In the genomic region with DNA sequence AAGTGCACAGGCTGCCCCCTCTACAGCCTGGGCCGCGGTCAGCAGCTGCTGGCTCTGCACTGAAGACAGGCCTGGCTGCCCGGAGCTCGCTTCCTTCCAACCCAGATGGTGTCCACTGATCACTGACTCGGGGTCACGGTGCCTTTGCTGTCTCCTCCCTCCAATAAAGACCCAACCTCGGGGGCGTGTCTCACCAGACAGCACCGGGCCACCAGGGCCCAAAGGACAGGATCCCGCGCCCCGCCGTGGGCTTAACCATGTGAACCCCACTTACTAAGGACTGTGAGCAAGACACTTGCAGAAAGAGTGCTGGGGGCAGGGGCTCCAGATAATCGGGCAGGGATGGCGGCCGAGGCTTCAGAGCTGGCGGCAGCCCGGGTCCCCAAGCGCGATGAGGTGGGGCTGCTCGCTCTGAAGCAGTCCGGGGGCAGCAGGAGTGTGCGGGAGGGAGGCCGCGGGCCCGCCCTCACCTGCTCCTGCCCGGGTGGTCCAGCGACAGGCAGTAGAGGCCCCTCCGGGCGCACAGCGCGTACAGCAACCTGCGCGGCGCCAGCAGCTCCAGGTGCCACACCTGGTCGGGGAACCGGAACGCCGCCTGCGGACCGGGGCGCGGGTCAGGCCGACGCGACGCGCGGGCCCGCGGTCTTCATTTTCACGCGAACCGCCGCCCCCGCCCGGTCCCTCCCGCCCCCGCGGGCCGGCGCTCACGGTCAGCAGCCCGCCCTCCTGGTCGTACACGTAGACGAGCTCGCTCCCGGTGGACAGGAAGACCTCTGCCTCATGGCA, we compare ENCODE assay signal across 8 cellular contexts. TPM values are rescaled to one million over a fixed set of nuclear protein-coding genes. Genes with fewer than 3 reads are reported as not detected.
DNase-seq lines count a peak whose midpoint lies in the region; ATAC-seq and TF ChIP-seq lines count a peak whose summit lies in the region.

No MANE protein-coding gene starts in this region.

- peak overlapping the region; percentile 56; the same call in 1 of the 2 replicates for H3K27ac ChIP-seq in SK-N-MC

- peak overlapping the region; percentile 80 for H3K9ac ChIP-seq in SK-N-MC (ENCODE audit: insufficient read length)

- POLR2A ChIA-PET in HEK293T (lab: Yijun Ruan, JAX): interaction anchor here (0.8 to 2.9 kb wide), 16 partner anchors 9 to 258 kb away, joined by 3 to 28 read pairs (median 5); a partner anchor contains a TSS

- H3K27me3 Mint-ChIP-seq in naive B cell: no peaks in the 10 kb centered on the region

- ATAC-seq in naive B cell (ENCODE audit: low read depth in 2 of 2) (peak; percentile 3), sciatic nerve (no peak)

- H3K4me1 Mint-ChIP-seq in naive B cell: peaks cover 31 to 45% (median 41%) of the 10 kb centered on the region in 3 donors

- H3K9me3 ChIP-seq in SK-N-MC (ENCODE audit: low read depth, low read length): no peaks in the 10 kb centered on the region

- no peaks in the 10 kb centered on the region for H3K36me3 Mint-ChIP-seq in naive B cell

- CTCF ChIA-PET in HEK293T (lab: Yijun Ruan, JAX): interaction anchor here (0.9 to 1.0 kb wide), 2 partner anchors 296 to 299 kb away, joined by 3 to 5 read pairs; no protein-coding TSS in a partner anchor

- no peak for TF ChIP-seq CTCF in epithelial cell of esophagus (IDR thresholded peaks at IDR 0.05; ENCODE audit: insufficient read depth, low read depth, low read length, missing control alignments)

- peak overlapping the region; percentile 82 to 97 (median 90) for H3K4me3 Mint-ChIP-seq in naive B cell

- no peaks in the 10 kb centered on the region for H3K9me3 Mint-ChIP-seq in naive B cell

- DNase-seq in D341Med (ENCODE audit: low spot score) (peak; percentile 77), HEK293T (ENCODE audit: extremely low spot score) (peak; percentile 39), SK-N-MC (ENCODE audit: low read depth, low spot score) (no peak), epithelial cell of esophagus (ENCODE audit: low read depth) (peak; percentile 24), naive B cell (no peak), sciatic nerve (ENCODE audit: low spot score) (no peak), NCI-H2196 (lab: John Stamatoyannopoulos, UW; ENCODE audit: unreplicated experiment) (no peak), GOT3 (lab: John Stamatoyannopoulos, UW) (no peak)

- H3K36me3 ChIP-seq in SK-N-MC (ENCODE audit: insufficient read depth, low read length): peaks cover 25% of the 10 kb centered on the region; the same call in 1 of the 2 replicates

- H3K4me3 ChIP-seq in SK-N-MC (peak overlapping the region; percentile 92), epithelial cell of esophagus (ENCODE audit: low read length) (peak overlapping the region; percentile 82)

- intact Hi-C loops in sciatic nerve (cut with DNase I): no loop called here

- peak overlapping the region in 5 of 6 donors; percentile 33 to 82 (median 67) for H3K27ac Mint-ChIP-seq in naive B cell

TF ChIP-seq in HEK293T, 16 proteins besides CTCF, POLR2A, EP300 and RAD21:
- TF ChIP-seq, protein P1, sequence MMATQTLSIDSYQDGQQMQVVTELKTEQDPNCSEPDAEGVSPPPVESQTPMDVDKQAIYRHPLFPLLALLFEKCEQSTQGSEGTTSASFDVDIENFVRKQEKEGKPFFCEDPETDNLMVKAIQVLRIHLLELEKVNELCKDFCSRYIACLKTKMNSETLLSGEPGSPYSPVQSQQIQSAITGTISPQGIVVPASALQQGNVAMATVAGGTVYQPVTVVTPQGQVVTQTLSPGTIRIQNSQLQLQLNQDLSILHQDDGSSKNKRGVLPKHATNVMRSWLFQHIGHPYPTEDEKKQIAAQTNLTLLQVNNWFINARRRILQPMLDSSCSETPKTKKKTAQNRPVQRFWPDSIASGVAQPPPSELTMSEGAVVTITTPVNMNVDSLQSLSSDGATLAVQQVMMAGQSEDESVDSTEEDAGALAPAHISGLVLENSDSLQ (IDR thresholded peaks at IDR 0.05): no peak
- no peak for TF ChIP-seq TARDBP (IDR thresholded peaks at IDR 0.05)
- TF ChIP-seq ARNT (IDR thresholded peaks at IDR 0.05): no peak
- TF ChIP-seq SUZ12 (IDR thresholded peaks at IDR 0.05): no peak
- TF ChIP-seq SP1 (IDR thresholded peaks at IDR 0.05): no peak
- no peak for TF ChIP-seq FOXA1 (IDR thresholded peaks at IDR 0.05)
- TF ChIP-seq LEF1 (IDR thresholded peaks at IDR 0.05; ENCODE audit: borderline replicate concordance): no peak
- TF ChIP-seq NFRKB (IDR thresholded peaks at IDR 0.05): no peak
- no peak for TF ChIP-seq HDGF (IDR thresholded peaks at IDR 0.05; ENCODE audit: borderline replicate concordance)
- TF ChIP-seq FOXK2 (IDR thresholded peaks at IDR 0.05): no peak
- TF ChIP-seq BHLHE40 (IDR thresholded peaks at IDR 0.05; ENCODE audit: borderline replicate concordance): no peak
- TF ChIP-seq L3MBTL2 (conservative IDR thresholded peaks at IDR 0.05): no peak
- TF ChIP-seq ELF4 (IDR thresholded peaks at IDR 0.05): no peak
- no peak for TF ChIP-seq CTBP1 (IDR thresholded peaks at IDR 0.05; ENCODE audit: borderline replicate concordance)
- TF ChIP-seq ZNF384 (IDR thresholded peaks at IDR 0.05): no peak
- no peak for TF ChIP-seq FOXM1 (IDR thresholded peaks at IDR 0.05; ENCODE audit: borderline replicate concordance)

RNA-seq across cellular contexts. Expression of a gene that starts 0.5 kb away (rescaled TPM):
- 10 to 100 TPM; 12.5 to 31.2 (median 15.1) TPM for polyA plus RNA-seq in naive B cell (ENCODE audit: low read depth in 6 of 6)
- 20.0 TPM for total RNA-seq in sciatic nerve

RNA-seq across cellular contexts. Expression of a gene that starts 23.5 kb away (rescaled TPM):
- polyA plus RNA-seq in naive B cell (ENCODE audit: low read depth in 6 of 6): under 1 TPM in 5 of 6 donors, not detected in 1; 0.17 to 0.59 (median 0.39) TPM
- total RNA-seq in sciatic nerve: 1.6 TPM

RNA-seq across cellular contexts. Expression of a gene that starts 39.1 kb away (rescaled TPM):
- 1,000 to 10,000 TPM in 1 of 6 donors, 100 to 1,000 TPM in 5; 664 to 1,094 (median 872) TPM for polyA plus RNA-seq in naive B cell (ENCODE audit: low read depth in 6 of 6)
- total RNA-seq in sciatic nerve: 2,552 TPM

Comparison
In these comparisons a context has a peak if more than half of its experiments do, and no peak if none do; other contexts are left out.
1. DNase-seq: peak in D341Med (single experiment), HEK293T (single experiment) and epithelial cell of esophagus (single experiment); none in SK-N-MC (single experiment), naive B cell (single experiment), sciatic nerve (single experiment), NCI-H2196 (single experiment) and GOT3 (single experiment).